ENCODE assay signal across 8 cellular contexts in the genomic region with DNA sequence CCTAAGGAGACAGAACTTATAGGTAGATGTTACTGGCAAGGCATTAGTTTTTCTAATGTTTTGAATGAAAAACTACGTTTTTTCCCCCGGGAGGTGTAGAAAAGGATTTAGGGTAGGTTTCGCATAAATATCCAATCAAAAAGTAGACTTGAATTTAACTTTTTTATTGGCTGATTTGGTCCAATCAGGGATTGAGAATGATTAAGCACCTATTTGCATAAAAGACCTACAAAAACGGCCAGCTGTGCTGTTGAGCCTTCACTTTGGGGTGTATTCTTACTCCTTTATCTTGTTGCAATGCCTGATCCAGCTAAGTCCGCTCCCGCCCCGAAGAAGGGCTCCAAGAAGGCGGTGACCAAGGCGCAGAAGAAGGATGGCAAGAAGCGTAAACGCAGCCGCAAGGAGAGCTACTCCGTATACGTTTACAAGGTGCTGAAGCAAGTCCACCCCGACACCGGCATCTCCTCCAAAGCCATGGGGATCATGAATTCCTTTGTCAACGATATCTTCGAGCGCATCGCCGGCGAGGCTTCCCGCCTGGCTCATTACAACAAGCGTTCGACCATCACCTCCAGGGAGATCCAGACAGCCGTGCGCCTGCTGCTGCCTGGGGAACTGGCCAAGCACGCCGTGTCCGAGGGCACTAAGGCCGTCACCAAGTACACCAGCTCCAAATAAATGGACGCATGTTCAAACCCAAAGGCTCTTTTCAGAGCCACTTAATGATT.
A peak's percentile ranks its signal among the peaks of the same experiment; 100 is the strongest.
DNase-seq lines count a peak whose midpoint lies in the region; ATAC-seq and TF ChIP-seq lines count a peak whose summit lies in the region.

No MANE protein-coding gene starts in this region.

- peak overlapping the region; percentile 93 to 95 for H3K4me3 Mint-ChIP-seq in CD14-positive monocyte

- peaks cover 0 to 5% (median 0%) of the 10 kb centered on the region in 7 donors for H3K9me3 Mint-ChIP-seq in CD14-positive monocyte

- no peak for TF ChIP-seq CTCF in CD14-positive monocyte (IDR thresholded peaks at IDR 0.05)
- TF ChIP-seq CTCF in foreskin fibroblast (IDR thresholded peaks at IDR 0.05; ENCODE audit: low read depth, low read length), result no peak
- no peak for TF ChIP-seq CTCF in omental fat pad (IDR thresholded peaks at IDR 0.05)

- H3K9me3 ChIP-seq in neuron (ENCODE audit: low read length), result peaks cover 2% of the 10 kb centered on the region

- H2AFZ ChIP-seq in neuron (ENCODE audit: low read depth, low read length), result peak overlapping the region; percentile 68

- H3K4me3 ChIP-seq in foreskin fibroblast (ENCODE audit: low read depth in 1 of 2, low read length in 2 of 2) (peak overlapping the region; percentile 57 to 79), neuron (ENCODE audit: low read length) (peak overlapping the region; percentile 63)

- DNase-seq in CD14-positive monocyte (ENCODE audit: low spot score), result peak; percentile 52
- peak in 70 of 76 experiments; percentile 85 to 99 (median 95) for DNase-seq in HUDEP-2 (lab: John Stamatoyannopoulos, UW; ENCODE audit: unreplicated experiment in 76 of 76)
- DNase-seq in RKO (ENCODE audit: low spot score), result peak; percentile 98
- DNase-seq in activated gamma-delta T cell treated with Interleukin-2 at 50 U/mL for 16 hours, result peak; percentile 47
- DNase-seq in foreskin fibroblast, result peak; percentile 84 to 92
- no peak for DNase-seq in omental fat pad (ENCODE audit: low spot score)

- H3K27me3 Mint-ChIP-seq in CD14-positive monocyte (ENCODE audit: low read depth in 3 of 3), result no peaks in the 10 kb centered on the region

- no peaks in the 10 kb centered on the region for H3K36me3 Mint-ChIP-seq in CD14-positive monocyte

- no peaks in the 10 kb centered on the region for H3K27me3 ChIP-seq in neuron (ENCODE audit: insufficient read depth, low read length)

- H3K27ac Mint-ChIP-seq in CD14-positive monocyte, result peak overlapping the region; percentile 90 to 96 (median 93)

- H3K4me1 Mint-ChIP-seq in CD14-positive monocyte, result peaks cover 32% of the 10 kb centered on the region

- H3K36me3 ChIP-seq in neuron (ENCODE audit: insufficient read depth, low read length), result no peaks in the 10 kb centered on the region

- ATAC-seq in GM19452 (IDR thresholded peaks at IDR 0.05; ENCODE audit: unreplicated experiment) (peak; percentile 44), omental fat pad (ENCODE audit: low FRiP score) (no peak)

- peaks cover 9% of the 10 kb centered on the region for H3K4me1 ChIP-seq in neuron (ENCODE audit: insufficient read depth, low read length)

- intact Hi-C loops in CD14-positive monocyte (cut with micrococcal nuclease), result no loop called here
